Comparison of ENCODE assay signal across 12 cellular contexts in the genomic region with DNA sequence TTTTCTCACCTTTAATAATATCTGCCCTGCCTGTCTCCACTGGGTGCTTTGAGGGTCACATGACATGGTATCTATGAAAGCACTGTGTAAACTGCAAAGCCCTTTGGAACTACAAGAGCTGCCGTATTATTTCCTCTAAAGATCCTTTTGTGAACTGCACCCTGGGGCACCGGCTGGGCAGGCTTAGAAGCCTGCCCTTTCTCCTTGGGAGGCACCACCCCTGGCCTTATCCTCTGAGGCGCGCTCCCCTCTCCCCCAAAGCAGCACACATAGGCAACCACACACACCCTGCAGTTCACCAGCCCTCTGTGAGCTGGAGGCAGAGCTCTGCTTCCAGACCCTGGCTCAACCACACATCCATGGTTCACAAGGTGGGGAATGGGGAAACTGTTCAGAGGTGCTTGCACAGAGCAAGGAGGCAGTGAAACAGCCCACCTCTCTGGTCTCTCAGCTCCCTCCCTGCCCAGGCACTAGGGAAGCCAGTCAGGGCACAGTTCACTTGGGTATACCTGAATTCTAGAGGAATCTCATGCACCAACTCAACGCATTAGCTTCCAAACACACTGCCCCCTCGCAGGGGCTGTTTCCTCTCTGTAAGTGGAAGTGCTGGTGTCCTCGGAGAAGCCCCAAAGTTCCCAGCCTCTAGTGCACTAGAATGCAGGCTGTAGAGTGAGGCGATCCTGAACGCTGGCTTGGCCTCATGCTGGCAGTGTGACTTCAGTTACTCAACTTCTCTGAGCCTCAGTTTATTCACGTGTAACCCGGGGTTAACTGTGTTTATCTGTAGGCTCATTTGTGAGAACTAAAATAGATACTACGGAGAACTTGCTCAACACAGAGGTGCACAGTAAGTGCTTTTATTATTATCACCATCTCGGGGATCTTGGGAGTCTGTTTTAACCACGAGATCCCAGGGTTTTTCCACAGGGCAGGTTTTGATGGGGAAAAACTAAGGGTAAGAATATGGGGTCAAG. TPM values are rescaled to one million over a fixed set of nuclear protein-coding genes. Genes with fewer than 3 reads are reported as not detected.
DNase-seq lines count a peak whose midpoint lies in the region; ATAC-seq and TF ChIP-seq lines count a peak whose summit lies in the region.
"Had no signal": no experiment of that assay in that cellular context is flagged by ENCODE, and none has a peak within 500 bp of the region (broad histone marks: within the 10 kb centered on the region; RNA-seq: fewer than 3 reads in every experiment).

No MANE protein-coding gene starts in this region.

- no peak for ATAC-seq in CD4-positive, alpha-beta T cell (ENCODE audit: poor library complexity)
- ATAC-seq in activated T-helper 17 cell treated with anti-CD3 and anti-CD28 coated beads, Interleukin-2, amount 50 U/mL, for 72 hours (replicated peaks) = no peak
- ATAC-seq in GM18873 (IDR thresholded peaks at IDR 0.05; ENCODE audit: low FRiP score, unreplicated experiment) = no peak
- ATAC-seq in GM19324 (IDR thresholded peaks at IDR 0.05; ENCODE audit: low FRiP score, unreplicated experiment) = no peak

- peak overlapping the region; percentile 48; the same call in 1 of the 2 replicates for H3K9ac ChIP-seq in ES-I3 (ENCODE audit: low read depth, low read length)

- no peaks in the 10 kb centered on the region for H3K9me3 ChIP-seq in CD4-positive, alpha-beta T cell (ENCODE audit: control insufficient read depth, low read length)
- H3K9me3 ChIP-seq in ES-I3 (ENCODE audit: control insufficient read depth, insufficient read depth, low read length) = no peaks in the 10 kb centered on the region
- H3K9me3 ChIP-seq: breast epithelium had no signal

- DNase-seq in CD4-positive, alpha-beta T cell = no peak
- peak; percentile 67 for DNase-seq in mesenteric fat pad (ENCODE audit: low spot score)
- no peak for DNase-seq in KBM-7
- no peak for DNase-seq in NOMO-1 treated with DMSO at 0.1 percent for 48 hours (lab: John Stamatoyannopoulos, UW; ENCODE audit: unreplicated experiment)
- DNase-seq: C1 segment of cervical spinal cord, hippocampal formation, SIG-M5 had no signal

- H3K36me3 Mint-ChIP-seq in CD4-positive, alpha-beta T cell (ENCODE audit: low read depth) = no peaks in the 10 kb centered on the region
- no peaks in the 10 kb centered on the region for H3K36me3 Mint-ChIP-seq in activated T-helper 17 cell treated with anti-CD3 and anti-CD28 coated beads, Interleukin-2, amount 50 U/mL, for 72 hours (ENCODE audit: low read depth)

- TF ChIP-seq CTCF in CD4-positive, alpha-beta T cell (IDR thresholded peaks at IDR 0.05) = no peak

- peaks cover 71% of the 10 kb centered on the region for H3K27me3 Mint-ChIP-seq in CD4-positive, alpha-beta T cell
- peaks cover 38% of the 10 kb centered on the region for H3K27me3 Mint-ChIP-seq in activated T-helper 17 cell treated with anti-CD3 and anti-CD28 coated beads, Interleukin-2, amount 50 U/mL, for 72 hours

- H3K27me3 ChIP-seq in CD4-positive, alpha-beta T cell (ENCODE audit: control insufficient read depth, insufficient read depth, low read length) = peaks cover 32% of the 10 kb centered on the region

- H3K9me3 Mint-ChIP-seq in CD4-positive, alpha-beta T cell = no peaks in the 10 kb centered on the region
- no peaks in the 10 kb centered on the region for H3K9me3 Mint-ChIP-seq in activated T-helper 17 cell treated with anti-CD3 and anti-CD28 coated beads, Interleukin-2, amount 50 U/mL, for 72 hours

- H3K27ac ChIP-seq in CD4-positive, alpha-beta T cell (ENCODE audit: low read depth, low read length) = no peak overlapping the region
- H3K27ac ChIP-seq: breast epithelium had no signal

- peaks cover 13% of the 10 kb centered on the region for H3K4me1 Mint-ChIP-seq in CD4-positive, alpha-beta T cell (ENCODE audit: low read depth)
- H3K4me1 Mint-ChIP-seq in activated T-helper 17 cell treated with anti-CD3 and anti-CD28 coated beads, Interleukin-2, amount 50 U/mL, for 72 hours = peaks cover 9% of the 10 kb centered on the region

- H3K27ac Mint-ChIP-seq in CD4-positive, alpha-beta T cell = no peak overlapping the region
- no peak overlapping the region for H3K27ac Mint-ChIP-seq in activated T-helper 17 cell treated with anti-CD3 and anti-CD28 coated beads, Interleukin-2, amount 50 U/mL, for 72 hours

- peak overlapping the region; percentile 61 for H3K4me3 Mint-ChIP-seq in CD4-positive, alpha-beta T cell
- peak overlapping the region; percentile 48 for H3K4me3 Mint-ChIP-seq in activated T-helper 17 cell treated with anti-CD3 and anti-CD28 coated beads, Interleukin-2, amount 50 U/mL, for 72 hours

- in situ Hi-C loops in KBM-7 (cut with MboI; ENCODE audit: low pct_unique_long_range_greater_than_20kb, low sequenced_read_pairs) = no loop called here

- H3K4me1 ChIP-seq in ES-I3 (ENCODE audit: insufficient read depth, low read length) = no peaks in the 10 kb centered on the region; the same call in 1 of the 2 replicates

- CTCF ChIA-PET in CD4-positive, alpha-beta T cell (lab: Charles Lee) = no interaction called here

- H3K36me3 ChIP-seq in ES-I3 (ENCODE audit: insufficient read depth, low read length) = no peaks in the 10 kb centered on the region
- H3K36me3 ChIP-seq: breast epithelium had no signal

- POLR2A ChIA-PET in CD4-positive, alpha-beta T cell (lab: Charles Lee) = no interaction called here

- intact Hi-C loops in CD4-positive, alpha-beta T cell (cut with DNase I, micrococcal nuclease) = loop anchor here in 1 of 2 experiments (5.0 kb wide), 1 partner anchor 144 kb away; no protein-coding TSS in a partner anchor

RNA-seq across cellular contexts. Expression of a gene that starts 11.1 kb away (rescaled TPM):
- not detected for total RNA-seq in CD4-positive, alpha-beta T cell
- total RNA-seq in activated T-helper 17 cell treated with anti-CD3 and anti-CD28 coated beads, Interleukin-2, amount 50 U/mL, for 72 hours = not detected
- total RNA-seq in mesenteric fat pad = 0.32 TPM
